Comparison of ENCODE assay signal across 13 cellular contexts in the genomic region with DNA sequence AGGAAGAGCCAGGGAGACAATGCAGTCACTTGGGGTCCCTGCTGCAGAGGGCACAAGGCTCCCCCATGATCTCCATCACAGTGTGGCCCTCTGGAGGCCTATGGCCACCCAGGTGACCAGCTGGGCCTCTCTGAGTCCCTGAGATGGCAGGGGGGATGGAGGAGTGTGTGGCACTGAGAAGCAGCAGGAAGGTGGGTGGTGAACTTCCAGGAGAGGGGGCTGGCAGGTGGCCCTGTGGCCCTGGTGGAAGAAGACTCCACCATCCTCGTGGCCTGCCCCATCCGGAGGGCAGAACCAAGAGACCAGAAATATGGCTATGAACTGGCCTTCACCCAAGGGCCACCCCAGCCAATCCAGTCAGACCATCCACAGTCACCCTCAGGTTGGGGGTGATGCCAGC. TPM values are rescaled to one million over a fixed set of nuclear protein-coding genes. Genes with fewer than 3 reads are reported as not detected.
DNase-seq lines count a peak whose midpoint lies in the region; ATAC-seq lines count a peak whose summit lies in the region.
"Had no signal": no experiment of that assay in that cellular context is flagged by ENCODE, and none has a peak within 500 bp of the region (broad histone marks: within the 10 kb centered on the region; RNA-seq: fewer than 3 reads in every experiment).

No MANE protein-coding gene starts in this region.

- DNase-seq in activated CD8-positive, alpha-beta memory T cell treated with anti-CD3 and anti-CD28 coated beads, Interleukin-2, amount 10 ng/mL, durations not matched to agents 7 days and 5 days: no peak
- no peak for DNase-seq in activated CD8-positive, alpha-beta memory T cell treated with anti-CD3 and anti-CD28 coated beads, Interleukin-2, amount 50 U/mL, for 4 hours
- DNase-seq in UCSD-AML1 (lab: John Stamatoyannopoulos, UW; ENCODE audit: unreplicated experiment) (peak; percentile 70), posterior vena cava (ENCODE audit: low spot score) (no peak), cerebellar cortex (ENCODE audit: low spot score) (no peak), NCI-H2107 (lab: John Stamatoyannopoulos, UW) (no peak)
- no peak for DNase-seq in central memory CD8-positive, alpha-beta T cell (ENCODE audit: low spot score in 2 of 2)
- no peak for DNase-seq in stimulated activated effector memory CD8-positive, alpha-beta T cell treated with anti-CD3 and anti-CD28 coated beads, Interleukin-12 subunit alpha, Interleukin-12 subunit beta, amount 100 ng/mL, for 72 hours (ENCODE audit: low spot score in 2 of 2)
- DNase-seq: ACHN, EL, NCI-H1694 had no signal

- peak overlapping the region; percentile 87 for H3K27ac Mint-ChIP-seq in activated CD8-positive, alpha-beta memory T cell treated with anti-CD3 and anti-CD28 coated beads, Interleukin-2, amount 10 ng/mL, durations not matched to agents 7 days and 5 days
- H3K27ac Mint-ChIP-seq in central memory CD8-positive, alpha-beta T cell (ENCODE audit: low read depth): peak overlapping the region; percentile 87
- peak overlapping the region; percentile 85 for H3K27ac Mint-ChIP-seq in stimulated activated effector memory CD8-positive, alpha-beta T cell treated with anti-CD3 and anti-CD28 coated beads, Interleukin-12 subunit alpha, Interleukin-12 subunit beta, amount 100 ng/mL, for 72 hours

- intact Hi-C loops in posterior vena cava (cut with DNase I): no loop called here

- H3K9me3 Mint-ChIP-seq in activated CD8-positive, alpha-beta memory T cell treated with anti-CD3 and anti-CD28 coated beads, Interleukin-2, amount 10 ng/mL, durations not matched to agents 7 days and 5 days (ENCODE audit: low read depth): no peaks in the 10 kb centered on the region
- no peaks in the 10 kb centered on the region for H3K9me3 Mint-ChIP-seq in central memory CD8-positive, alpha-beta T cell
- H3K9me3 Mint-ChIP-seq in stimulated activated effector memory CD8-positive, alpha-beta T cell treated with anti-CD3 and anti-CD28 coated beads, Interleukin-12 subunit alpha, Interleukin-12 subunit beta, amount 100 ng/mL, for 72 hours: no peaks in the 10 kb centered on the region
- H3K9me3 Mint-ChIP-seq: neural crest cell had no signal

- CTCF ChIA-PET in activated CD8-positive, alpha-beta memory T cell treated with anti-CD3 and anti-CD28 coated beads, Interleukin-2, amount 10 ng/mL, durations not matched to agents 7 days and 5 days (lab: Charles Lee): interaction anchor here (1.2 to 2.1 kb wide), 5 partner anchors 10 to 99 kb away, joined by 4 to 9 read pairs (median 5); partner anchors contain the start of gene ABLIM3

- H3K4me1 Mint-ChIP-seq in activated CD8-positive, alpha-beta memory T cell treated with anti-CD3 and anti-CD28 coated beads, Interleukin-2, amount 10 ng/mL, durations not matched to agents 7 days and 5 days: peaks cover 17% of the 10 kb centered on the region
- peaks cover 43% of the 10 kb centered on the region for H3K4me1 Mint-ChIP-seq in central memory CD8-positive, alpha-beta T cell
- peaks cover 23% of the 10 kb centered on the region for H3K4me1 Mint-ChIP-seq in stimulated activated effector memory CD8-positive, alpha-beta T cell treated with anti-CD3 and anti-CD28 coated beads, Interleukin-12 subunit alpha, Interleukin-12 subunit beta, amount 100 ng/mL, for 72 hours
- H3K4me1 Mint-ChIP-seq: neural crest cell had no signal

- ATAC-seq in activated CD8-positive, alpha-beta memory T cell treated with anti-CD3 and anti-CD28 coated beads, Interleukin-2, amount 10 ng/mL, durations not matched to agents 7 days and 5 days: peak; percentile 20
- no peak for ATAC-seq in central memory CD8-positive, alpha-beta T cell (replicated peaks; ENCODE audit: extremely low read depth, poor library complexity, severe bottlenecking)
- no peak for ATAC-seq in stimulated activated effector memory CD8-positive, alpha-beta T cell treated with anti-CD3 and anti-CD28 coated beads, Interleukin-12 subunit alpha, Interleukin-12 subunit beta, amount 100 ng/mL, for 72 hours
- ATAC-seq: SK-N-SH treated with all-trans-retinoic acid at 6 μM for 48 hours had no signal

- H3K4me3 Mint-ChIP-seq in activated CD8-positive, alpha-beta memory T cell treated with anti-CD3 and anti-CD28 coated beads, Interleukin-2, amount 10 ng/mL, durations not matched to agents 7 days and 5 days: no peak overlapping the region
- H3K4me3 Mint-ChIP-seq in central memory CD8-positive, alpha-beta T cell: peak overlapping the region; percentile 47
- H3K4me3 Mint-ChIP-seq in stimulated activated effector memory CD8-positive, alpha-beta T cell treated with anti-CD3 and anti-CD28 coated beads, Interleukin-12 subunit alpha, Interleukin-12 subunit beta, amount 100 ng/mL, for 72 hours: peak overlapping the region; percentile 11
- H3K4me3 Mint-ChIP-seq: neural crest cell had no signal

- no peaks in the 10 kb centered on the region for H3K36me3 Mint-ChIP-seq in activated CD8-positive, alpha-beta memory T cell treated with anti-CD3 and anti-CD28 coated beads, Interleukin-2, amount 10 ng/mL, durations not matched to agents 7 days and 5 days
- peaks cover 2% of the 10 kb centered on the region for H3K36me3 Mint-ChIP-seq in central memory CD8-positive, alpha-beta T cell (ENCODE audit: insufficient read depth)
- no peaks in the 10 kb centered on the region for H3K36me3 Mint-ChIP-seq in stimulated activated effector memory CD8-positive, alpha-beta T cell treated with anti-CD3 and anti-CD28 coated beads, Interleukin-12 subunit alpha, Interleukin-12 subunit beta, amount 100 ng/mL, for 72 hours

- peaks cover 12% of the 10 kb centered on the region for H3K27me3 Mint-ChIP-seq in activated CD8-positive, alpha-beta memory T cell treated with anti-CD3 and anti-CD28 coated beads, Interleukin-2, amount 10 ng/mL, durations not matched to agents 7 days and 5 days
- H3K27me3 Mint-ChIP-seq in central memory CD8-positive, alpha-beta T cell: peaks cover 18% of the 10 kb centered on the region

RNA-seq across cellular contexts. Expression of gene AFAP1L1, which starts 31.7 kb away (rescaled TPM):
- total RNA-seq in activated CD8-positive, alpha-beta memory T cell treated with anti-CD3 and anti-CD28 coated beads, Interleukin-2, amount 10 ng/mL, durations not matched to agents 7 days and 5 days: not detected
- 10 to 100 TPM; 17.9 to 30.3 TPM for total RNA-seq in posterior vena cava

Comparison
In these comparisons a context has a peak if more than half of its experiments do, and no peak if none do; other contexts are left out.
1. RNA of gene AFAP1L1, which starts 31.7 kb away (total RNA-seq): 17.9 to 30.3 TPM in posterior vena cava; not detected in activated CD8-positive, alpha-beta memory T cell treated with anti-CD3 and anti-CD28 coated beads, Interleukin-2, amount 10 ng/mL, durations not matched to agents 7 days and 5 days; every median in the first group is over 10 times any median in the second.
2. Peak in every context shown above with its lines, with median percentiles within 50 percentile points of each other: H3K27ac Mint-ChIP-seq.